9 cellular contexts compared by ENCODE assay signal in genomic region chr9:30075451-30076199, GRCh38.
DNase-seq lines count a peak whose midpoint lies in the region; ATAC-seq, FAIRE-seq and TF ChIP-seq lines count a peak whose summit lies in the region.
"Had no signal": no experiment of that assay in that cellular context is flagged by ENCODE, and none has a peak within 500 bp of the region (broad histone marks: within the 10 kb centered on the region; RNA-seq: fewer than 3 reads in every experiment).

No MANE protein-coding gene starts in this region.

- no peak for TF ChIP-seq CTCF in GM10248 (IDR thresholded peaks at IDR 0.05; ENCODE audit: control extremely low read depth, extremely low read depth, low read depth, missing control alignments)
- no peak for TF ChIP-seq CTCF in H1 (IDR thresholded peaks at IDR 0.05; ENCODE audit: control extremely low read depth in 1 of 3, insufficient read depth in 1 of 3, low read depth in 1 of 3, low read length in 3 of 3)
- no peak for TF ChIP-seq CTCF in upper lobe of right lung (IDR thresholded peaks at IDR 0.05)
- no peak for TF ChIP-seq CTCF in ascending aorta (IDR thresholded peaks at IDR 0.05)

- H3K4me1 ChIP-seq in H1 (replicated peaks in 1 of 4; ENCODE audit: control insufficient read depth in 3 of 4, insufficient read depth in 4 of 4, low read length in 3 of 4) (no peaks in the 10 kb centered on the region), upper lobe of right lung (no peaks in the 10 kb centered on the region), ascending aorta (no peaks in the 10 kb centered on the region)
- H3K4me1 ChIP-seq: right lobe of liver had no signal

- no peak overlapping the region for H2BK120ac ChIP-seq in H1 (replicated peaks; ENCODE audit: low read depth, low read length)

- no peak overlapping the region for H4K8ac ChIP-seq in H1 (ENCODE audit: extremely low read depth, insufficient read depth, low read length)

- peak; percentile 72 for ATAC-seq in GM21447 (IDR thresholded peaks at IDR 0.05; ENCODE audit: unreplicated experiment)
- ATAC-seq in HG03565 (IDR thresholded peaks at IDR 0.05; ENCODE audit: unreplicated experiment) = peak; percentile 96
- no peak for ATAC-seq in upper lobe of right lung

- H3K36me3 ChIP-seq in H1 (ENCODE audit: control insufficient read depth in 2 of 4, insufficient read depth in 4 of 4, low read length in 3 of 4) (no peaks in the 10 kb centered on the region), upper lobe of right lung (no peaks in the 10 kb centered on the region), ascending aorta (no peaks in the 10 kb centered on the region), MG63 (no peaks in the 10 kb centered on the region)
- H3K36me3 ChIP-seq: right lobe of liver had no signal

- H4K91ac ChIP-seq in H1 (replicated peaks; ENCODE audit: insufficient read length, low read length) = no peak overlapping the region

- H4K5ac ChIP-seq in H1 (ENCODE audit: insufficient read length, low read depth, low read length) = no peak overlapping the region

- H3K23ac ChIP-seq in H1 (ENCODE audit: insufficient read length) = no peak overlapping the region

- H2BK12ac ChIP-seq in H1 (ENCODE audit: low read depth, low read length) = no peak overlapping the region

- H3K4me2 ChIP-seq in H1 (ENCODE audit: insufficient read depth in 1 of 2, low read depth in 2 of 2, low read length in 2 of 2) = no peak overlapping the region

- H3K27me3 ChIP-seq in H1 (replicated peaks in 1 of 4; ENCODE audit: control insufficient read depth in 3 of 4, extremely low read depth in 1 of 4, insufficient read depth in 3 of 4, low read length in 3 of 4) (no peaks in the 10 kb centered on the region), upper lobe of right lung (no peaks in the 10 kb centered on the region), ascending aorta (no peaks in the 10 kb centered on the region), MG63 (no peaks in the 10 kb centered on the region)
- H3K27me3 ChIP-seq: right lobe of liver had no signal

- intact Hi-C loops in upper lobe of right lung (cut with DNase I) (no loop called here), ascending aorta (cut with DNase I) (no loop called here)

- no peak overlapping the region for H2BK15ac ChIP-seq in H1 (ENCODE audit: low read length)

- H3K4me3 ChIP-seq in H1 (ENCODE audit: extremely low read depth in 1 of 4, insufficient read depth in 2 of 4, low read depth in 3 of 4, low read length in 4 of 4) (no peak overlapping the region), upper lobe of right lung (no peak overlapping the region), ascending aorta (no peak overlapping the region), MG63 (no peak overlapping the region)
- H3K4me3 ChIP-seq: right lobe of liver had no signal

- H2BK20ac ChIP-seq in H1 (ENCODE audit: low read length) = no peak overlapping the region; the same call in 1 of the 2 replicates

- H3K79me2 ChIP-seq in H1 (ENCODE audit: control insufficient read depth in 1 of 2, insufficient read depth in 2 of 2, low read length in 2 of 2) = no peaks in the 10 kb centered on the region

- no peak for FAIRE-seq in H1 (lab: Jason Lieb, UNC)

- no peaks in the 10 kb centered on the region for H4K20me1 ChIP-seq in H1 (replicated peaks in 1 of 2; ENCODE audit: control insufficient read depth in 1 of 2, insufficient read depth in 2 of 2, low read length in 2 of 2)

- no peak overlapping the region for H3K27ac ChIP-seq in H1 (ENCODE audit: low read depth, low read length)
- H3K27ac ChIP-seq in upper lobe of right lung = no peak overlapping the region
- H3K27ac ChIP-seq in ascending aorta = no peak overlapping the region
- H3K27ac ChIP-seq: right lobe of liver had no signal

- no peak overlapping the region for H3K14ac ChIP-seq in H1 (ENCODE audit: insufficient read length)

- TF ChIP-seq POLR2A in H1 (IDR thresholded peaks at IDR 0.05; ENCODE audit: control extremely low read depth in 1 of 2, low read depth in 2 of 2, low read length in 2 of 2) = no peak

- CTCF ChIA-PET in GM10248 (lab: Yijun Ruan, JAX) = no interaction called here
- CTCF ChIA-PET in H1 (lab: Charles Lee; ENCODE audit: partially characterized antibody) = no interaction called here

- no peak overlapping the region for H3K18ac ChIP-seq in H1 (ENCODE audit: extremely low read depth, low read length)

- no peaks in the 10 kb centered on the region for H3K79me1 ChIP-seq in H1 (ENCODE audit: low read depth, low read length)

- DNase-seq in GM10248 (ENCODE audit: extremely low spot score) (peak; percentile 24), H1 (ENCODE audit: low read depth in 1 of 2, low spot score in 2 of 2) (no peak), upper lobe of right lung (no peak), NCI-H146 treated with DMSO at 0.1 percent for 48 hours (lab: John Stamatoyannopoulos, UW; ENCODE audit: unreplicated experiment) (no peak), ascending aorta (ENCODE audit: low spot score in 2 of 2) (no peak), MG63 (no peak)
- DNase-seq: right lobe of liver had no signal

- no peak overlapping the region for H3K9ac ChIP-seq in H1 (replicated peaks in 1 of 4; ENCODE audit: extremely low read depth in 1 of 4, low read depth in 3 of 4, low read length in 3 of 4)

- TF ChIP-seq RAD21 in H1 (IDR thresholded peaks at IDR 0.05 in 1 of 2, conservative IDR thresholded peaks at IDR 0.05 in 1 of 2; ENCODE audit: low read depth in 2 of 2, low read length in 2 of 2) = no peak

- H3K4ac ChIP-seq in H1 (replicated peaks; ENCODE audit: insufficient read length, low read depth, low read length) = no peak overlapping the region

- 91% methylated on average over 3 of the region's 3 CpGs; no CpG with 5 or more reads in 1 of the 2 experiments for WGBS in H1 (ENCODE audit: extremely low coverage in 1 of 2, insufficient coverage in 1 of 2, insufficient read length in 1 of 2, insufficient replicate concordance in 2 of 2, low coverage in 1 of 2, low lambda C conversion rate in 2 of 2, missing lambda C conversion rate in 1 of 2), 2 experiments

- TF ChIP-seq EP300 in H1 (IDR thresholded peaks at IDR 0.05; ENCODE audit: borderline replicate concordance in 1 of 2, low read depth in 2 of 2, low read length in 2 of 2) = no peak

- H2AFZ ChIP-seq in H1 (ENCODE audit: low read length) = 0 out of 2 replicates have a peak overlapping the region, but pooled peaks have one; percentile 27

- no peak overlapping the region for H2AK5ac ChIP-seq in H1 (ENCODE audit: low read depth, low read length)

- POLR2A ChIA-PET in GM10248 (lab: Yijun Ruan, JAX) (no interaction called here), H1 (lab: Charles Lee; ENCODE audit: partially characterized antibody) (no interaction called here)

- H3K23me2 ChIP-seq in H1 (ENCODE audit: low read depth, low read length) = no peaks in the 10 kb centered on the region

- no peak overlapping the region for H2BK5ac ChIP-seq in H1 (ENCODE audit: low read depth, low read length)

- H3K56ac ChIP-seq in H1 (replicated peaks; ENCODE audit: insufficient read length, low read depth, low read length) = no peak overlapping the region

- H3K9me3 ChIP-seq in H1 (ENCODE audit: insufficient read depth in 2 of 2, low read depth in 1 of 2, low read length in 1 of 2) (no peaks in the 10 kb centered on the region), upper lobe of right lung (no peaks in the 10 kb centered on the region), ascending aorta (no peaks in the 10 kb centered on the region), MG63 (no peaks in the 10 kb centered on the region)
- H3K9me3 ChIP-seq: right lobe of liver had no signal

TF ChIP-seq in H1, 55 proteins besides CTCF, POLR2A, EP300 and RAD21:
- TF ChIP-seq CTBP2 (IDR thresholded peaks at IDR 0.05; ENCODE audit: borderline replicate concordance, insufficient read depth, insufficient read length, low read length) = no peak
- TF ChIP-seq TBP (IDR thresholded peaks at IDR 0.05; ENCODE audit: low read depth, low read length) = no peak
- TF ChIP-seq TEAD4 (IDR thresholded peaks at IDR 0.05; ENCODE audit: low read depth, low read length) = no peak
- TF ChIP-seq CHD2 (IDR thresholded peaks at IDR 0.05; ENCODE audit: low read length) = no peak
- no peak for TF ChIP-seq POLR2AphosphoS5 (IDR thresholded peaks at IDR 0.05; ENCODE audit: low read depth, low read length)
- no peak for TF ChIP-seq CBX5 (IDR thresholded peaks at IDR 0.05; ENCODE audit: low read depth, low read length)
- no peak for TF ChIP-seq RNF2 (IDR thresholded peaks at IDR 0.05; ENCODE audit: borderline replicate concordance, low read depth, low read length, missing control alignments, poor library complexity, severe bottlenecking)
- TF ChIP-seq EGR1 (IDR thresholded peaks at IDR 0.05; ENCODE audit: borderline replicate concordance, low read depth, low read length) = no peak
- no peak for TF ChIP-seq MAFK (IDR thresholded peaks at IDR 0.05; ENCODE audit: low read depth, low read length)
- no peak for TF ChIP-seq ASH2L (IDR thresholded peaks at IDR 0.05; ENCODE audit: low read length)
- TF ChIP-seq CBX8 (IDR thresholded peaks at IDR 0.05; ENCODE audit: borderline replicate concordance, low read depth, low read length) = no peak
- TF ChIP-seq FOSL1 (IDR thresholded peaks at IDR 0.05; ENCODE audit: insufficient read depth, low read depth, low read length) = no peak
- no peak for TF ChIP-seq E2F6 (IDR thresholded peaks at IDR 0.05)
- no peak for TF ChIP-seq HDAC6 (IDR thresholded peaks at IDR 0.05; ENCODE audit: low read depth, low read length)
- no peak for TF ChIP-seq EZH2 (IDR thresholded peaks at IDR 0.05; ENCODE audit: low read depth, low read length, severe bottlenecking)
- TF ChIP-seq PHF8 (conservative IDR thresholded peaks at IDR 0.05; ENCODE audit: low read depth, low read length) = no peak
- no peak for TF ChIP-seq CHD1 (IDR thresholded peaks at IDR 0.05; ENCODE audit: low read depth, low read length)
- TF ChIP-seq SAP30 (IDR thresholded peaks at IDR 0.05; ENCODE audit: insufficient read depth, insufficient replicate concordance, low read length) = no peak
